ENCODE assay signal across 11 cellular contexts in genomic region chr12:50533203-50533584, GRCh38. TPM values are rescaled to one million over a fixed set of nuclear protein-coding genes. Genes with fewer than 3 reads are reported as not detected.
DNase-seq lines count a peak whose midpoint lies in the region; ATAC-seq and TF ChIP-seq lines count a peak whose summit lies in the region.
"Had no signal": no experiment of that assay in that cellular context is flagged by ENCODE, and none has a peak within 500 bp of the region (broad histone marks: within the 10 kb centered on the region; RNA-seq: fewer than 3 reads in every experiment).

No MANE protein-coding gene starts in this region.

- H3K36me3 ChIP-seq in CD4-positive, CD25-positive, alpha-beta regulatory T cell (ENCODE audit: control insufficient read depth, insufficient read depth, low read length): peaks cover 3% of the 10 kb centered on the region
- H3K36me3 ChIP-seq in HUES48 (ENCODE audit: control insufficient read depth, insufficient read depth, low read length) (no peaks in the 10 kb centered on the region), gastrocnemius medialis (no peaks in the 10 kb centered on the region)
- H3K36me3 ChIP-seq: MG63 had no signal

- no peaks in the 10 kb centered on the region for H3K27me3 ChIP-seq in CD4-positive, CD25-positive, alpha-beta regulatory T cell (ENCODE audit: control insufficient read depth, insufficient read depth, low read length)
- H3K27me3 ChIP-seq in HUES48 (ENCODE audit: control insufficient read depth, insufficient read depth, low read length) (no peaks in the 10 kb centered on the region), gastrocnemius medialis (no peaks in the 10 kb centered on the region)
- H3K27me3 ChIP-seq: MG63 had no signal

- no peaks in the 10 kb centered on the region for H3K27me3 Mint-ChIP-seq in CD4-positive, CD25-positive, alpha-beta regulatory T cell
- no peaks in the 10 kb centered on the region for H3K27me3 Mint-ChIP-seq in natural killer cell (ENCODE audit: low read depth in 2 of 2)

- H3K9me3 Mint-ChIP-seq in CD4-positive, CD25-positive, alpha-beta regulatory T cell: no peaks in the 10 kb centered on the region
- H3K9me3 Mint-ChIP-seq in natural killer cell: no peaks in the 10 kb centered on the region

- H3K4me3 Mint-ChIP-seq in CD4-positive, CD25-positive, alpha-beta regulatory T cell: no peak overlapping the region
- no peak overlapping the region for H3K4me3 Mint-ChIP-seq in natural killer cell

- peaks cover 23 to 38% (median 28%) of the 10 kb centered on the region in 4 donors for H3K4me1 Mint-ChIP-seq in CD4-positive, CD25-positive, alpha-beta regulatory T cell
- peaks cover 25 to 29% of the 10 kb centered on the region in 2 donors for H3K4me1 Mint-ChIP-seq in natural killer cell

- peaks cover 34% of the 10 kb centered on the region for H3K4me1 ChIP-seq in CD4-positive, CD25-positive, alpha-beta regulatory T cell (ENCODE audit: control insufficient read depth, insufficient read depth, low read length, poor library complexity, severe bottlenecking)
- H3K4me1 ChIP-seq in HUES48 (ENCODE audit: control insufficient read depth, insufficient read depth, low read length): peaks cover 21% of the 10 kb centered on the region
- H3K4me1 ChIP-seq in gastrocnemius medialis: peaks cover 16 to 22% of the 10 kb centered on the region in 2 donors

- peak; percentile 10 to 40 for ATAC-seq in CD4-positive, CD25-positive, alpha-beta regulatory T cell (ENCODE audit: low read depth in 2 of 2)
- ATAC-seq in natural killer cell (peak; percentile 2 to 17 (median 15)), GM21619 (IDR thresholded peaks at IDR 0.05; ENCODE audit: unreplicated experiment) (no peak), gastrocnemius medialis (no peak)

- intact Hi-C loops in natural killer cell (cut with micrococcal nuclease) (loop anchor here (2.0 kb wide), 1 partner anchor 28 kb away; the partner anchor contains the start of gene DIP2B), gastrocnemius medialis (cut with DNase I; ENCODE audit: low total_unique reads) (no loop called here)

- no peak for TF ChIP-seq POLR2A in gastrocnemius medialis (IDR thresholded peaks at IDR 0.05)

- no peak overlapping the region for H3K27ac Mint-ChIP-seq in CD4-positive, CD25-positive, alpha-beta regulatory T cell
- H3K27ac Mint-ChIP-seq in natural killer cell: no peak overlapping the region

- H3K4me3 ChIP-seq in CD4-positive, CD25-positive, alpha-beta regulatory T cell (ENCODE audit: low read depth, low read length): peak overlapping the region; percentile 55
- no peak overlapping the region for H3K4me3 ChIP-seq in HUES48 (ENCODE audit: low read depth, low read length)
- H3K4me3 ChIP-seq in gastrocnemius medialis: no peak overlapping the region
- H3K4me3 ChIP-seq: MG63 had no signal

- DNase-seq in CD4-positive, CD25-positive, alpha-beta regulatory T cell: peak in 1 of 3 donors; percentile 23
- DNase-seq in dermis blood vessel endothelial cell: peak; percentile 16
- DNase-seq in natural killer cell: no peak
- no peak for DNase-seq in NCI-H2196 treated with DMSO at 0.1 percent for 48 hours (lab: John Stamatoyannopoulos, UW; ENCODE audit: unreplicated experiment)
- DNase-seq in gastrocnemius medialis: no peak
- no peak for DNase-seq in NCI-H128 (lab: John Stamatoyannopoulos, UW; ENCODE audit: unreplicated experiment)
- DNase-seq: activated gamma-delta T cell, posterior cingulate gyrus had no signal

- H3K9ac ChIP-seq in HUES48 (ENCODE audit: low read depth, low read length): no peak overlapping the region

- H3K27ac ChIP-seq in CD4-positive, CD25-positive, alpha-beta regulatory T cell (ENCODE audit: insufficient read depth, low read length, poor library complexity, severe bottlenecking): peak overlapping the region; percentile 83
- H3K27ac ChIP-seq in HUES48 (ENCODE audit: low read depth, low read length) (peak overlapping the region; percentile 59), gastrocnemius medialis (peak overlapping the region in 2 of 4 donors; percentile 3 to 44)

- H3K36me3 Mint-ChIP-seq in CD4-positive, CD25-positive, alpha-beta regulatory T cell: peaks cover 12% of the 10 kb centered on the region
- H3K36me3 Mint-ChIP-seq in natural killer cell: no peaks in the 10 kb centered on the region

- no peaks in the 10 kb centered on the region for H3K9me3 ChIP-seq in CD4-positive, CD25-positive, alpha-beta regulatory T cell (ENCODE audit: control insufficient read depth in 2 of 2, low read length in 2 of 2)
- H3K9me3 ChIP-seq in HUES48 (ENCODE audit: control insufficient read depth, insufficient read depth, low read length) (no peaks in the 10 kb centered on the region), gastrocnemius medialis (no peaks in the 10 kb centered on the region)
- H3K9me3 ChIP-seq: MG63 had no signal

- TF ChIP-seq CTCF in natural killer cell (IDR thresholded peaks at IDR 0.05): no peak
- TF ChIP-seq CTCF in gastrocnemius medialis (IDR thresholded peaks at IDR 0.05 in 4 of 5, conservative IDR thresholded peaks at IDR 0.05 in 1 of 5): no peak

- in situ Hi-C loops in gastrocnemius medialis (cut with MboI; ENCODE audit: low sequenced_read_pairs in 4 of 4): no loop called here

RNA-seq across cellular contexts. Expression of gene DIP2B, which starts 28.4 kb away (rescaled TPM):
- total RNA-seq in CD4-positive, CD25-positive, alpha-beta regulatory T cell: 47.5 TPM
- 10 to 100 TPM; 12.2 to 19.0 (median 14.8) TPM for polyA plus RNA-seq in CD4-positive, CD25-positive, alpha-beta regulatory T cell
- total RNA-seq in dermis blood vessel endothelial cell (44.1 and 44.6 TPM in 2 replicates), natural killer cell (10 to 100 TPM; 17.2 to 23.2 (median 22.2) TPM), gastrocnemius medialis (10 to 100 TPM; 11.5 to 15.2 (median 12.2) TPM)

Comparison
In these comparisons a context has a peak if more than half of its experiments do, and no peak if none do; other contexts are left out.
1. ATAC-seq: peak in CD4-positive, CD25-positive, alpha-beta regulatory T cell (2 of 2) and natural killer cell (3 of 3); none in GM21619 (single experiment) and gastrocnemius medialis (0 of 2).